ENCODE assay signal across 10 cellular contexts in genomic region chr9:119375892-119376291, GRCh38. TPM values are rescaled to one million over a fixed set of nuclear protein-coding genes. Genes with fewer than 3 reads are reported as not detected.
DNase-seq lines count a peak whose midpoint lies in the region; ATAC-seq and TF ChIP-seq lines count a peak whose summit lies in the region.
"Had no signal": no experiment of that assay in that cellular context is flagged by ENCODE, and none has a peak within 500 bp of the region (broad histone marks: within the 10 kb centered on the region; RNA-seq: fewer than 3 reads in every experiment).

No MANE protein-coding gene starts in this region.

- POLR2A ChIA-PET in BJ (lab: Charles Lee), result no interaction called here
- POLR2A ChIA-PET in CD4-positive, alpha-beta T cell (lab: Charles Lee), result no interaction called here

- H3K79me2 ChIP-seq in OCI-LY3 (ENCODE audit: low read length), result no peaks in the 10 kb centered on the region

- no peak overlapping the region for H3K4me3 ChIP-seq in BJ (ENCODE audit: low read depth, low read length)
- no peak overlapping the region for H3K4me3 ChIP-seq in H7 (ENCODE audit: insufficient read depth, low read depth, low read length)
- no peak overlapping the region for H3K4me3 ChIP-seq in OCI-LY3 (ENCODE audit: low read length)
- H3K4me3 ChIP-seq: Peyer's patch had no signal

- no peak for DNase-seq in BJ (ENCODE audit: low read depth)
- DNase-seq in H7, result peak; percentile 37
- peak; percentile 69 for DNase-seq in glutamatergic neuron
- DNase-seq in Ammon's horn (ENCODE audit: low spot score), result no peak
- no peak for DNase-seq in CD4-positive, alpha-beta T cell
- no peak for DNase-seq in stimulated activated CD4-positive, alpha-beta T cell treated with anti-CD3 and anti-CD28 coated beads, Interleukin-4, amount 100 ng/mL, for 4 hours
- DNase-seq in T-helper 2 cell, result no peak
- DNase-seq: naive thymus-derived CD8-positive, alpha-beta T cell had no signal

- H3K27ac ChIP-seq in OCI-LY3 (ENCODE audit: low read length), result no peak overlapping the region
- H3K27ac ChIP-seq in CD4-positive, alpha-beta T cell (ENCODE audit: low read depth, low read length), result no peak overlapping the region
- H3K27ac ChIP-seq: Peyer's patch had no signal

- H3K4me1 ChIP-seq in OCI-LY3 (ENCODE audit: low read length), result no peaks in the 10 kb centered on the region
- H3K4me1 ChIP-seq: Peyer's patch had no signal

- no peak overlapping the region for H3K4me2 ChIP-seq in OCI-LY3 (ENCODE audit: low read length)

- peak; percentile 43 for TF ChIP-seq CTCF in BJ (IDR thresholded peaks at IDR 0.05; ENCODE audit: insufficient read depth, low read depth, low read length)
- peak; percentile 48 for TF ChIP-seq CTCF in OCI-LY3 (IDR thresholded peaks at IDR 0.05; ENCODE audit: low read depth, low read length)
- peak; percentile 65 for TF ChIP-seq CTCF in glutamatergic neuron (IDR thresholded peaks at IDR 0.05; ENCODE audit: partially characterized antibody, unreplicated experiment)
- no peak for TF ChIP-seq CTCF in CD4-positive, alpha-beta T cell (IDR thresholded peaks at IDR 0.05)

- 0 out of 2 replicates have a peak, but pooled peaks cover 4% of the 10 kb centered on the region for H4K20me1 ChIP-seq in OCI-LY3 (ENCODE audit: insufficient read depth, low read length)

- no peak overlapping the region for H3K4me3 Mint-ChIP-seq in glutamatergic neuron (ENCODE audit: unreplicated experiment)
- no peak overlapping the region for H3K4me3 Mint-ChIP-seq in CD4-positive, alpha-beta T cell
- H3K4me3 Mint-ChIP-seq: naive thymus-derived CD8-positive, alpha-beta T cell had no signal

- intact Hi-C loops in CD4-positive, alpha-beta T cell (cut with DNase I, micrococcal nuclease), result no loop called here

- H2AFZ ChIP-seq in OCI-LY3 (ENCODE audit: low read depth, low read length), result no peak overlapping the region

- no peaks in the 10 kb centered on the region for H3K36me3 Mint-ChIP-seq in glutamatergic neuron (ENCODE audit: unreplicated experiment)
- H3K36me3 Mint-ChIP-seq in CD4-positive, alpha-beta T cell (ENCODE audit: low read depth), result no peaks in the 10 kb centered on the region

- peaks cover 6% of the 10 kb centered on the region for H3K27me3 Mint-ChIP-seq in glutamatergic neuron (ENCODE audit: unreplicated experiment)
- H3K27me3 Mint-ChIP-seq in CD4-positive, alpha-beta T cell, result peaks cover 15% of the 10 kb centered on the region

- no peak overlapping the region for H3K9ac ChIP-seq in OCI-LY3 (ENCODE audit: low read length)

- H3K36me3 ChIP-seq in BJ (ENCODE audit: control insufficient read depth, insufficient read depth, low read length) (no peaks in the 10 kb centered on the region), H7 (replicated peaks; ENCODE audit: control insufficient read depth, insufficient read depth, low read length) (no peaks in the 10 kb centered on the region), OCI-LY3 (replicated peaks; ENCODE audit: low read depth, low read length) (no peaks in the 10 kb centered on the region)
- H3K36me3 ChIP-seq: Peyer's patch had no signal

- H3K4me1 Mint-ChIP-seq in glutamatergic neuron (ENCODE audit: low read depth, unreplicated experiment), result peaks cover 2% of the 10 kb centered on the region
- H3K4me1 Mint-ChIP-seq in CD4-positive, alpha-beta T cell (ENCODE audit: low read depth), result no peaks in the 10 kb centered on the region
- H3K4me1 Mint-ChIP-seq: naive thymus-derived CD8-positive, alpha-beta T cell had no signal

- H3K9me3 Mint-ChIP-seq in glutamatergic neuron (ENCODE audit: unreplicated experiment), result no peaks in the 10 kb centered on the region
- H3K9me3 Mint-ChIP-seq in CD4-positive, alpha-beta T cell, result peaks cover 10% of the 10 kb centered on the region

- CTCF ChIA-PET in BJ (lab: Yijun Ruan, JAX), result interaction anchor here (1.0 kb wide), 1 partner anchor 593 kb away, joined by 5 read pairs; no protein-coding TSS in a partner anchor
- CTCF ChIA-PET in CD4-positive, alpha-beta T cell (lab: Charles Lee), result no interaction called here

- no peak overlapping the region for H3K27ac Mint-ChIP-seq in glutamatergic neuron (ENCODE audit: unreplicated experiment)
- no peak overlapping the region for H3K27ac Mint-ChIP-seq in CD4-positive, alpha-beta T cell
- H3K27ac Mint-ChIP-seq: naive thymus-derived CD8-positive, alpha-beta T cell had no signal

- H3K27me3 ChIP-seq in BJ (ENCODE audit: control insufficient read depth, insufficient read depth, low read length), result no peaks in the 10 kb centered on the region
- H3K27me3 ChIP-seq in H7 (ENCODE audit: control insufficient read depth, insufficient read depth, low read length), result no peaks in the 10 kb centered on the region; the same call in 1 of the 2 replicates
- no peaks in the 10 kb centered on the region for H3K27me3 ChIP-seq in OCI-LY3 (ENCODE audit: low read depth, low read length)
- H3K27me3 ChIP-seq in CD4-positive, alpha-beta T cell (ENCODE audit: control insufficient read depth, insufficient read depth, low read length), result no peaks in the 10 kb centered on the region
- H3K27me3 ChIP-seq: Peyer's patch had no signal

- H3K9me3 ChIP-seq in OCI-LY3 (ENCODE audit: insufficient read depth, low read length), result no peaks in the 10 kb centered on the region
- no peaks in the 10 kb centered on the region for H3K9me3 ChIP-seq in CD4-positive, alpha-beta T cell (ENCODE audit: control insufficient read depth, low read length)
- H3K9me3 ChIP-seq: Peyer's patch had no signal

- no peak for ATAC-seq in CD4-positive, alpha-beta T cell (ENCODE audit: poor library complexity)
- ATAC-seq: naive thymus-derived CD8-positive, alpha-beta T cell had no signal

RNA-seq across cellular contexts. Expression of gene BRINP1, which starts 6.7 kb away (rescaled TPM):
- 0.60 TPM in 2 replicates for polyA plus RNA-seq in BJ (2011; rRNA removed)
- 0.57 and 0.62 TPM in 2 replicates for polyA minus RNA-seq in BJ (2011; rRNA and poly(A)+ RNA removed)
- 14.4 and 15.7 TPM in 2 replicates for total RNA-seq in H7 (2014; rRNA removed; shearing (Covaris generic))
- 14.0 TPM for total RNA-seq in glutamatergic neuron (ENCODE audit: unreplicated experiment)
- not detected for total RNA-seq in CD4-positive, alpha-beta T cell
- total RNA-seq: naive thymus-derived CD8-positive, alpha-beta T cell had no signal
- polyA plus RNA-seq: naive thymus-derived CD8-positive, alpha-beta T cell had no signal

Comparison
In these comparisons a context has a peak if more than half of its experiments do, and no peak if none do; other contexts are left out.
1. DNase-seq: peak in H7 (single experiment) and glutamatergic neuron (single experiment); none in BJ (single experiment), Ammon's horn (single experiment), CD4-positive, alpha-beta T cell (0 of 10), stimulated activated CD4-positive, alpha-beta T cell treated with anti-CD3 and anti-CD28 coated beads, Interleukin-4, amount 100 ng/mL, for 4 hours (0 of 2) and T-helper 2 cell (0 of 5).
2. RNA of gene BRINP1, which starts 6.7 kb away (total RNA-seq): 14.4 to 15.7 TPM in H7 and 14.0 TPM in glutamatergic neuron (single experiment); not detected in CD4-positive, alpha-beta T cell; every median in the first group is over 10 times any median in the second.